In the genomic region with DNA sequence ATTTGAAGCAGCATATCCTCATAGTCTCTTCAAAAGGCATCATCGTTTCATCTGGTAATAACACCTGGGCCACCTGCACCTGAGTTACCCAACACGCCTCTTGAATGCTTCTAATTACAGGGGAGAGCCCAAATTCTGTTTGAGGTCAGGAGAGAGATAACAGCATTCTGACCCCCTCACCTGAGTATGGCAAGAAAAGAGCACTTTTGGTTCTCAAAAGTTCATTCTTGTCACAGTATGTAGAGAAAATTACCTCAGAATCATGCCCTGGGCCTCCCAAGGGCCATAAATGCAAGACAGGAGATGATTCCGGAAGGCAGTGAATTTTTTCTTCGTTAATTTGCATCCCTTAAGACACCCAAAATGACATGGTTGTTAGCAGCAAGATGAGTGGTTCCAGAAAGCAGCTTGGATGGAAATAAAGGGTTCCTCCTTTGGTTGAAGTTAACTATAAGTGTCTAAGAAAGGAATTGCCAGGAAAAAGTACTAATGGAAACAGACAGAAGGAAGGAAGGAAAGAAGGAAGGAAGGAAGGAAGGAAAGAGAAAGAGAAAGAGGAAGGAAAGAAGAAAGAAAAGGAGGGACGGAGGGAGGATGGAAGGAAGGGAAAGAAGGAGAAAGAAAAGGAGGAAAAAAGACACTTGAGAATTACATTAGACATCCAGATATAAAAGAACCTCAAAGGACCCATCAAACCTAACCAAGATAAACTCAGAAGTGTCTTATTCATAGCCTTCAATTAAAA, we compare ENCODE assay signal across 25 cellular contexts.
"Had no signal": no experiment of that assay in that cellular context is flagged by ENCODE, and none has a peak within 500 bp of the region (broad histone marks: within the 10 kb centered on the region; RNA-seq: fewer than 3 reads in every experiment).

No MANE protein-coding gene starts in this region.

- H3K27ac ChIP-seq: brain microvascular endothelial cell, cardiac muscle cell, Peyer's patch, RWPE1, SJCRH30, WERI-Rb-1 had no signal

- H3K9me3 ChIP-seq: Peyer's patch, SJCRH30 had no signal

- H3K27me3 ChIP-seq: brain microvascular endothelial cell, cardiac muscle cell, Peyer's patch, SJCRH30 had no signal

- H3K4me1 ChIP-seq: Peyer's patch had no signal

- H3K36me3 ChIP-seq: brain microvascular endothelial cell, cardiac muscle cell, Peyer's patch, SJCRH30, WERI-Rb-1 had no signal

- H3K4me3 ChIP-seq: cardiac muscle cell, Peyer's patch, SJCRH30 had no signal

- DNase-seq: activated CD4-positive, alpha-beta memory T cell treated with anti-CD3 and anti-CD28 coated beads, Interleukin-2, amount 10 ng/mL, durations not matched to agents 7 days and 5 days; activated CD4-positive, alpha-beta T cell treated with anti-CD3 and anti-CD28 coated beads for 36 hours; activated CD4-positive, alpha-beta T cell treated with anti-CD3 and anti-CD28 coated beads, Interleukin-2, amount 50 U/mL, for 1 hour; activated CD8-positive, alpha-beta memory T cell treated with anti-CD3 and anti-CD28 coated beads, Interleukin-2, amount 50 U/mL, for 4 hours; activated gamma-delta T cell treated with Interleukin-2 at 50 U/mL for 16 hours; activated naive CD4-positive, alpha-beta T cell treated with anti-CD3 and anti-CD28 coated beads, Interleukin-2, amount 10 ng/mL, durations not matched to agents 7 days and 5 days; activated naive CD8-positive, alpha-beta T cell treated with anti-CD3 and anti-CD28 coated beads for 36 hours; activated T-cell treated with anti-CD3 and anti-CD28 coated beads, Interleukin-2, amount 50 U/mL, for 72 hours; brain microvascular endothelial cell; Karpas-422; NCI-H1105 treated with DMSO at 0.1 percent for 48 hours; NCI-H1436 treated with DMSO at 0.1 percent for 48 hours; NCI-H187; NCI-H2081; NCI-H2171 treated with DMSO at 0.1 percent for 48 hours; NCI-H510A treated with DMSO at 0.1 percent for 48 hours; NCI-H774; Peyer's patch; Right ventricle myocardium superior; SJCRH30; SK-N-SH; T-helper 1 cell; WERI-Rb-1 had no signal

- ATAC-seq: activated CD4-positive, alpha-beta T cell treated with anti-CD3 and anti-CD28 coated beads for 36 hours; activated T-cell treated with anti-CD3 and anti-CD28 coated beads, Interleukin-2, amount 50 U/mL, for 72 hours had no signal

- H3K4me2 ChIP-seq: SK-N-SH had no signal
